In genomic region chr13:24541127-24541475, GRCh38 we compare ENCODE assay signal across 9 cellular contexts. TPM values are rescaled to one million over a fixed set of nuclear protein-coding genes. Genes with fewer than 3 reads are reported as not detected.
DNase-seq lines count a peak whose midpoint lies in the region; ATAC-seq and TF ChIP-seq lines count a peak whose summit lies in the region.
"Had no signal": no experiment of that assay in that cellular context is flagged by ENCODE, and none has a peak within 500 bp of the region (broad histone marks: within the 10 kb centered on the region; RNA-seq: fewer than 3 reads in every experiment).

No MANE protein-coding gene starts in this region.

- H3K4me3 ChIP-seq in iPS-18a (ENCODE audit: low read length) (peak overlapping the region; percentile 58), skeletal muscle tissue (ENCODE audit: low read length in 3 of 3) (peak overlapping the region in 2 of 3 donors; percentile 35 to 43), mucosa of descending colon (no peak overlapping the region)

- H3K9me3 ChIP-seq in H9 (ENCODE audit: control insufficient read depth, low read depth, low read length) (no peaks in the 10 kb centered on the region), iPS-18a (ENCODE audit: control insufficient read depth, low read depth, low read length) (no peaks in the 10 kb centered on the region), skeletal muscle tissue (ENCODE audit: control insufficient read depth in 3 of 3, low read length in 3 of 3) (no peaks in the 10 kb centered on the region), mucosa of descending colon (no peaks in the 10 kb centered on the region)

- no peak overlapping the region for H4K8ac ChIP-seq in H9 (replicated peaks; ENCODE audit: insufficient read length, low read depth, low read length)

- no peak overlapping the region for H2BK120ac ChIP-seq in H9 (ENCODE audit: low read depth, low read length, poor library complexity, severe bottlenecking)

- WGBS in H9 (ENCODE audit: extremely low coverage, insufficient read length, low lambda C conversion rate), result no CpG with 5 or more reads among the region's 11 CpGs

- H3K36me3 ChIP-seq in iPS-18a (ENCODE audit: control insufficient read depth, low read depth, low read length) (no peaks in the 10 kb centered on the region), skeletal muscle tissue (ENCODE audit: control insufficient read depth in 3 of 3, insufficient read depth in 3 of 3, low read length in 3 of 3) (no peaks in the 10 kb centered on the region), mucosa of descending colon (ENCODE audit: low read depth) (no peaks in the 10 kb centered on the region)

- H4K91ac ChIP-seq in H9 (ENCODE audit: insufficient read length, low read depth, low read length), result no peak overlapping the region

- peak overlapping the region; percentile 44 for H3K4me2 ChIP-seq in H9 (ENCODE audit: insufficient read depth, insufficient read length, low read length)

- TF ChIP-seq CTCF in H9 (conservative IDR thresholded peaks at IDR 0.05), result peak; percentile 15; the same call in 1 of the 3 replicates
- TF ChIP-seq CTCF in mucosa of descending colon (IDR thresholded peaks at IDR 0.05), result no peak

- H4K20me1 ChIP-seq in H9 (ENCODE audit: control insufficient read depth, insufficient read depth, insufficient read length), result no peaks in the 10 kb centered on the region

- H3K4ac ChIP-seq in H9 (ENCODE audit: low read depth, low read length), result no peak overlapping the region

- peaks cover 10% of the 10 kb centered on the region for H3K23me2 ChIP-seq in H9 (ENCODE audit: insufficient read length, low read depth, low read length, poor library complexity, severe bottlenecking)

- H3T11ph ChIP-seq in H9 (ENCODE audit: low read length), result no peak overlapping the region

- H3K36me3 Mint-ChIP-seq in H9 (ENCODE audit: insufficient read depth in 1 of 3, low read depth in 3 of 3), result peaks cover 0 to 4% (median 3%) of the 10 kb centered on the region in 3 experiments; a peak in 1 of 7 replicates
- H3K36me3 Mint-ChIP-seq in activated naive CD8-positive, alpha-beta T cell treated with anti-CD3 and anti-CD28 coated beads, Interleukin-2, amount 10 ng/mL, durations not matched to agents 7 days and 5 days, result no peaks in the 10 kb centered on the region

- POLR2A ChIA-PET in activated naive CD8-positive, alpha-beta T cell treated with anti-CD3 and anti-CD28 coated beads, Interleukin-2, amount 10 ng/mL, durations not matched to agents 7 days and 5 days (lab: Charles Lee), result no interaction called here

- H2BK12ac ChIP-seq in H9 (ENCODE audit: insufficient read length, low read depth, low read length), result no peak overlapping the region

- DNase-seq in H9, result no peak
- DNase-seq in activated naive CD8-positive, alpha-beta T cell treated with anti-CD3 and anti-CD28 coated beads, Interleukin-2, amount 10 ng/mL, durations not matched to agents 7 days and 5 days, result no peak
- no peak for DNase-seq in NK-92 treated with Interleukin-12 subunit alpha and Interleukin-12 subunit beta, amount 100 ng/mL, for 24 hours (lab: John Stamatoyannopoulos, UW)
- DNase-seq in mucosa of descending colon, result no peak
- DNase-seq in NCI-H2029 treated with DMSO at 0.1 percent for 48 hours (lab: John Stamatoyannopoulos, UW), result no peak
- DNase-seq: MV-4-11 had no signal

- peak overlapping the region; percentile 71 to 86 for H3K4me3 Mint-ChIP-seq in H9
- peak overlapping the region; percentile 84 for H3K4me3 Mint-ChIP-seq in activated naive CD8-positive, alpha-beta T cell treated with anti-CD3 and anti-CD28 coated beads, Interleukin-2, amount 10 ng/mL, durations not matched to agents 7 days and 5 days

- H3K4me1 ChIP-seq in H9 (ENCODE audit: insufficient read depth, low read length) (no peaks in the 10 kb centered on the region), iPS-18a (ENCODE audit: control insufficient read depth, low read depth, low read length) (no peaks in the 10 kb centered on the region), skeletal muscle tissue (ENCODE audit: control insufficient read depth in 3 of 3, insufficient read depth in 3 of 3, low read length in 3 of 3) (peaks cover 0 to 3% (median 0%) of the 10 kb centered on the region in 3 donors), mucosa of descending colon (ENCODE audit: low read depth) (peaks cover 2% of the 10 kb centered on the region)

- H2BK20ac ChIP-seq in H9 (ENCODE audit: low read depth, low read length, poor library complexity, severe bottlenecking), result no peak overlapping the region

- intact Hi-C loops in mucosa of descending colon (cut with DNase I, micrococcal nuclease), result no loop called here

- no peak overlapping the region for H2BK5ac ChIP-seq in H9 (ENCODE audit: insufficient read length, low read length)

- no peak overlapping the region for H2AFZ ChIP-seq in H9 (ENCODE audit: low read length)

- no peak overlapping the region for H3K27ac Mint-ChIP-seq in H9
- H3K27ac Mint-ChIP-seq in activated naive CD8-positive, alpha-beta T cell treated with anti-CD3 and anti-CD28 coated beads, Interleukin-2, amount 10 ng/mL, durations not matched to agents 7 days and 5 days, result no peak overlapping the region

- no peak for ATAC-seq in activated naive CD8-positive, alpha-beta T cell treated with anti-CD3 and anti-CD28 coated beads, Interleukin-2, amount 10 ng/mL, durations not matched to agents 7 days and 5 days (ENCODE audit: low read depth)
- ATAC-seq in mucosa of descending colon, result no peak
- no peak for ATAC-seq in GM18867 (IDR thresholded peaks at IDR 0.05; ENCODE audit: unreplicated experiment)

- H2AK5ac ChIP-seq in H9 (ENCODE audit: insufficient read length, low read length), result no peak overlapping the region

- H3K18ac ChIP-seq in H9 (ENCODE audit: insufficient read length, low read depth, low read length), result no peak overlapping the region

- no peaks in the 10 kb centered on the region for H3K79me1 ChIP-seq in H9 (ENCODE audit: insufficient read depth, low read depth, low read length, poor library complexity, severe bottlenecking)

- H3K9ac ChIP-seq in H9 (ENCODE audit: extremely low read depth, insufficient read length, low read length) (no peak overlapping the region), iPS-18a (ENCODE audit: low read length) (no peak overlapping the region), skeletal muscle tissue (ENCODE audit: low read depth in 1 of 3, low read length in 3 of 3) (no peak overlapping the region)

- peaks cover 5 to 12% of the 10 kb centered on the region in 2 experiments for H3K9me3 Mint-ChIP-seq in H9
- H3K9me3 Mint-ChIP-seq in activated naive CD8-positive, alpha-beta T cell treated with anti-CD3 and anti-CD28 coated beads, Interleukin-2, amount 10 ng/mL, durations not matched to agents 7 days and 5 days, result no peaks in the 10 kb centered on the region

- H3K56ac ChIP-seq in H9 (ENCODE audit: insufficient read length, low read depth, low read length), result no peak overlapping the region

- no peaks in the 10 kb centered on the region for H3K79me2 ChIP-seq in H9 (ENCODE audit: insufficient read depth, low read length)

- H4K5ac ChIP-seq in H9 (ENCODE audit: insufficient read length, low read depth, low read length), result no peak overlapping the region

- H3K27ac ChIP-seq in H9 (ENCODE audit: insufficient read length, low read depth, low read length), result no peak overlapping the region
- H3K27ac ChIP-seq in iPS-18a (ENCODE audit: low read length), result no peak overlapping the region
- no peak overlapping the region for H3K27ac ChIP-seq in skeletal muscle tissue (ENCODE audit: low read depth, low read length)

- H3K14ac ChIP-seq in H9 (ENCODE audit: insufficient read depth, low read length), result peak overlapping the region; percentile 76; the same call in 1 of the 2 replicates

- peaks cover 4 to 9% of the 10 kb centered on the region in 2 experiments for H3K4me1 Mint-ChIP-seq in H9
- H3K4me1 Mint-ChIP-seq in activated naive CD8-positive, alpha-beta T cell treated with anti-CD3 and anti-CD28 coated beads, Interleukin-2, amount 10 ng/mL, durations not matched to agents 7 days and 5 days, result peaks cover 3% of the 10 kb centered on the region

- H3K23ac ChIP-seq in H9 (ENCODE audit: insufficient read length, low read depth, low read length), result no peak overlapping the region

- H3K27me3 ChIP-seq in H9 (ENCODE audit: insufficient read depth, low read length), result no peaks in the 10 kb centered on the region; the same call in 1 of the 2 replicates
- peaks cover 28% of the 10 kb centered on the region for H3K27me3 ChIP-seq in iPS-18a (ENCODE audit: control insufficient read depth, insufficient read depth, low read length)
- peaks cover 12 to 17% (median 14%) of the 10 kb centered on the region in 3 donors for H3K27me3 ChIP-seq in skeletal muscle tissue (ENCODE audit: control insufficient read depth in 3 of 3, insufficient read depth in 3 of 3, low read length in 3 of 3)

- peaks cover 37% of the 10 kb centered on the region for H3K27me3 Mint-ChIP-seq in H9 (ENCODE audit: low read depth)
- H3K27me3 Mint-ChIP-seq in activated naive CD8-positive, alpha-beta T cell treated with anti-CD3 and anti-CD28 coated beads, Interleukin-2, amount 10 ng/mL, durations not matched to agents 7 days and 5 days, result peaks cover 52% of the 10 kb centered on the region

- no peak overlapping the region for H2BK15ac ChIP-seq in H9 (ENCODE audit: low read depth, low read length)

RNA-seq across cellular contexts. Expression of gene PARP4, which starts 28.5 kb away (rescaled TPM):
- 25.9 and 26.2 TPM in 2 replicates for total RNA-seq in H9 (2021)
- total RNA-seq in activated naive CD8-positive, alpha-beta T cell treated with anti-CD3 and anti-CD28 coated beads, Interleukin-2, amount 10 ng/mL, durations not matched to agents 7 days and 5 days, result 10 to 100 TPM; 66.3 to 69.4 TPM
- total RNA-seq in skeletal muscle tissue, result 24.5 TPM
- 100 to 1,000 TPM in 2 of 3 donors, 10 to 100 TPM in 1; 88.4 to 156 (median 117) TPM for total RNA-seq in mucosa of descending colon
